Comparison of ENCODE assay signal across 30 cellular contexts in the genomic region with DNA sequence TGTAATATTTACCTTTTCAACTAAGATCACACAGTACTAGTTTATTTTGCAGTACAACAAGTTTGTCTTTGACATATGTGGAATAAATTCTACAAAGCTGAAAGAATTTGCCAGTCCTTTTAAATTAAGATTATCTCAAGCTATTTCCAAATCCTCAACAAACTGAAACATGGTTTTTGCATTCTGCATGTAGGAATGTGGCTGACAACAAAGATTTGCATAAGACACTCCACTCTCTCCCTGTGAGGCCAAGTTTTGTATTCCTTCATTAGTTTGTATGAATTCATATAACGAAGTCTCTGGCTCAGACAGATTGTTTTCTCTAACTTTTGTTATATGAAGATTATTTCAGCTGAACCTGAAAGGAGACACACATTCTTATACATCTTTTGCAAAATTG.
"Had no signal": no experiment of that assay in that cellular context is flagged by ENCODE, and none has a peak within 500 bp of the region (broad histone marks: within the 10 kb centered on the region; RNA-seq: fewer than 3 reads in every experiment).

No MANE protein-coding gene starts in this region.

- DNase-seq: dermis blood vessel endothelial cell; effector memory CD8-positive, alpha-beta T cell; erythroblast; esophagus squamous epithelium; foreskin keratinocyte; heart left ventricle; left cardiac atrium; left lung; mesenchymal stem cell; midbrain; naive thymus-derived CD4-positive, alpha-beta T cell; stimulated activated CD4-positive, alpha-beta T cell treated with anti-CD3 and anti-CD28 coated beads, Interleukin-12 subunit alpha, Interleukin-12 subunit beta, amount 100 ng/mL, for 4 hours; stimulated activated CD4-positive, alpha-beta T cell treated with anti-CD3 and anti-CD28 coated beads, Interleukin-1b, Interleukin-23, amount 100 ng/mL, for 48 hours; stimulated activated CD4-positive, alpha-beta T cell treated with anti-CD3 and anti-CD28 coated beads, Interleukin-4, amount 100 ng/mL, for 1 hour; stimulated activated CD8-positive, alpha-beta memory T cell treated with anti-CD3 and anti-CD28 coated beads, Interleukin-4, amount 100 ng/mL, for 48 hours; stimulated activated naive CD4-positive, alpha-beta T cell treated with Interleukin-2 at 50 U/mL for 16 hours; stomach; thyroid gland; trophoblast cell had no signal

- H3K4me3 Mint-ChIP-seq: effector memory CD8-positive, alpha-beta T cell; naive thymus-derived CD4-positive, alpha-beta T cell; nephron; neural progenitor cell had no signal

- H3K36me3 Mint-ChIP-seq: neural progenitor cell had no signal

- H3K4me1 ChIP-seq: esophagus squamous epithelium, foreskin keratinocyte, gastroesophageal sphincter, left lung, parathyroid adenoma, right atrium auricular region, thyroid gland, vagina had no signal

- H3K27me3 Mint-ChIP-seq: effector memory CD8-positive, alpha-beta T cell; naive thymus-derived CD4-positive, alpha-beta T cell; progenitor cell of endocrine pancreas had no signal

- H3K27me3 ChIP-seq: esophagus squamous epithelium, foreskin keratinocyte, gastroesophageal sphincter, heart left ventricle, hepatocyte, left lung, neural progenitor cell, right atrium auricular region, stomach, thyroid gland, vagina had no signal

- H3K4me3 ChIP-seq: coronary artery, esophagus squamous epithelium, gastroesophageal sphincter, heart left ventricle, hepatocyte, left lung, neural progenitor cell, right atrium auricular region, smooth muscle cell, stomach, thyroid gland, vagina had no signal

- H3K9me3 ChIP-seq: esophagus squamous epithelium, gastroesophageal sphincter, heart left ventricle, left lung, right atrium auricular region, stomach, thyroid gland, vagina had no signal

- H3K9me3 Mint-ChIP-seq: effector memory CD8-positive, alpha-beta T cell; nephron; neural progenitor cell had no signal

- H3K36me3 ChIP-seq: esophagus squamous epithelium, gastroesophageal sphincter, heart left ventricle, left lung, neural progenitor cell, right atrium auricular region, stomach, thyroid gland, vagina had no signal

- H3K27ac Mint-ChIP-seq: nephron, neural progenitor cell, progenitor cell of endocrine pancreas had no signal

- H3K27ac ChIP-seq: coronary artery, esophagus squamous epithelium, foreskin keratinocyte, gastroesophageal sphincter, heart left ventricle, hepatocyte, left lung, neural progenitor cell, parathyroid adenoma, right atrium auricular region, stomach, thyroid gland, vagina had no signal

- H3K4me1 Mint-ChIP-seq: nephron had no signal

- ATAC-seq: effector memory CD8-positive, alpha-beta T cell; foreskin keratinocyte; gastroesophageal sphincter; heart left ventricle; left cardiac atrium; left lung; naive thymus-derived CD4-positive, alpha-beta T cell; sciatic nerve had no signal
